1 cellular context compared by ENCODE assay signal in genomic region chr14:102584871-102585869, GRCh38.
A peak's percentile ranks its signal among the peaks of the same experiment; 100 is the strongest.
TF ChIP-seq lines count a peak whose summit lies in the region.

No MANE protein-coding gene starts in this region.

TF ChIP-seq in H1, 55 proteins besides CTCF, POLR2A, EP300 and RAD21:
- TF ChIP-seq EGR1 (IDR thresholded peaks at IDR 0.05; ENCODE audit: borderline replicate concordance, low read depth, low read length) (no peak), BACH1 (IDR thresholded peaks at IDR 0.05; ENCODE audit: low read length) (no peak), RBBP5 (IDR thresholded peaks at IDR 0.05; ENCODE audit: borderline replicate concordance, low read depth, low read length) (no peak), SP4 (IDR thresholded peaks at IDR 0.05; ENCODE audit: low read length) (no peak), SRF (IDR thresholded peaks at IDR 0.05; ENCODE audit: low read depth, low read length) (no peak), TEAD4 (IDR thresholded peaks at IDR 0.05; ENCODE audit: low read depth, low read length) (peak; percentile 57), BRCA1 (IDR thresholded peaks at IDR 0.05; ENCODE audit: low read depth, low read length) (no peak), JUND (IDR thresholded peaks at IDR 0.05; ENCODE audit: low read length) (no peak), SP1 (IDR thresholded peaks at IDR 0.05; ENCODE audit: low read depth, low read length) (no peak), CHD2 (IDR thresholded peaks at IDR 0.05; ENCODE audit: low read length) (0 out of 2 replicates have a peak, but pooled peaks have one; percentile 10), SIN3A (conservative IDR thresholded peaks at IDR 0.05 in 1 of 2, IDR thresholded peaks at IDR 0.05 in 1 of 2; ENCODE audit: low read depth in 1 of 2, low read length in 2 of 2) (no peak), HDAC6 (IDR thresholded peaks at IDR 0.05; ENCODE audit: low read depth, low read length) (no peak), E2F6 (IDR thresholded peaks at IDR 0.05) (0 out of 2 replicates have a peak, but pooled peaks have one; percentile 33), RFX5 (IDR thresholded peaks at IDR 0.05; ENCODE audit: borderline replicate concordance, low read depth, low read length) (no peak), CREB1 (IDR thresholded peaks at IDR 0.05) (no peak), SP2 (IDR thresholded peaks at IDR 0.05; ENCODE audit: low read length) (no peak), ATF3 (IDR thresholded peaks at IDR 0.05; ENCODE audit: insufficient read depth, low read depth, low read length) (no peak), BCL11A (IDR thresholded peaks at IDR 0.05; ENCODE audit: low read depth in 2 of 2, low read length in 2 of 2) (no peak), GABPA (IDR thresholded peaks at IDR 0.05; ENCODE audit: borderline replicate concordance, insufficient read depth, low read length) (no peak), SAP30 (IDR thresholded peaks at IDR 0.05; ENCODE audit: insufficient read depth, insufficient replicate concordance, low read length) (no peak), MAFK (IDR thresholded peaks at IDR 0.05; ENCODE audit: low read depth, low read length) (no peak), PHF8 (conservative IDR thresholded peaks at IDR 0.05; ENCODE audit: low read depth, low read length) (no peak), TAF1 (IDR thresholded peaks at IDR 0.05; ENCODE audit: low read depth, low read length) (peak; percentile 53), SIX5 (IDR thresholded peaks at IDR 0.05; ENCODE audit: low read depth, low read length) (no peak), POLR2AphosphoS5 (IDR thresholded peaks at IDR 0.05; ENCODE audit: low read depth, low read length) (no peak), CHD7 (IDR thresholded peaks at IDR 0.05; ENCODE audit: insufficient replicate concordance, low read length) (no peak), ATF2 (IDR thresholded peaks at IDR 0.05; ENCODE audit: low read length) (no peak), USF2 (IDR thresholded peaks at IDR 0.05; ENCODE audit: low read length) (no peak), GTF2F1 (IDR thresholded peaks at IDR 0.05; ENCODE audit: borderline replicate concordance, low read depth, low read length) (no peak), NRF1 (IDR thresholded peaks at IDR 0.05; ENCODE audit: low read depth, low read length) (no peak), YY1 (IDR thresholded peaks at IDR 0.05; ENCODE audit: low read depth, low read length) (no peak), CHD1 (IDR thresholded peaks at IDR 0.05; ENCODE audit: low read depth, low read length) (no peak), TBP (IDR thresholded peaks at IDR 0.05; ENCODE audit: low read depth, low read length) (peak; percentile 56; the same call in 1 of the 2 replicates), TAF7 (optimal IDR thresholded peaks at IDR 0.05; ENCODE audit: borderline replicate concordance, low read depth, low read length) (no peak), TCF12 (IDR thresholded peaks at IDR 0.05; ENCODE audit: low read depth, low read length) (no peak), RNF2 (IDR thresholded peaks at IDR 0.05; ENCODE audit: borderline replicate concordance, low read depth, low read length, missing control alignments, poor library complexity, severe bottlenecking) (no peak), ASH2L (IDR thresholded peaks at IDR 0.05; ENCODE audit: low read length) (no peak), RXRA (IDR thresholded peaks at IDR 0.05; ENCODE audit: insufficient read depth, low read depth, low read length) (no peak), CBX8 (IDR thresholded peaks at IDR 0.05; ENCODE audit: borderline replicate concordance, low read depth, low read length) (no peak), NANOG (IDR thresholded peaks at IDR 0.05; ENCODE audit: insufficient read depth, low read depth, low read length, poor library complexity, severe bottlenecking) (no peak), MAX (IDR thresholded peaks at IDR 0.05) (peak; percentile 73), CBX5 (IDR thresholded peaks at IDR 0.05; ENCODE audit: low read depth, low read length) (no peak), JUN (IDR thresholded peaks at IDR 0.05; ENCODE audit: low read depth, low read length) (no peak), POU5F1 (IDR thresholded peaks at IDR 0.05; ENCODE audit: low read depth, low read length) (no peak), KDM1A (IDR thresholded peaks at IDR 0.05; ENCODE audit: borderline replicate concordance, low read length) (no peak), FOSL1 (IDR thresholded peaks at IDR 0.05; ENCODE audit: insufficient read depth, low read depth, low read length) (no peak), ZNF274 (IDR thresholded peaks at IDR 0.05; ENCODE audit: borderline replicate concordance, extremely low read depth, low read length) (no peak), HDAC2 (IDR thresholded peaks at IDR 0.05; ENCODE audit: borderline replicate concordance in 1 of 2, low read depth in 2 of 2, low read length in 2 of 2) (no peak), CEBPB (IDR thresholded peaks at IDR 0.05; ENCODE audit: low read depth, low read length) (no peak)
TF ChIP-seq in H1: peak in this region for 6.
